ENCODE assay signal across 11 cellular contexts in the genomic region with DNA sequence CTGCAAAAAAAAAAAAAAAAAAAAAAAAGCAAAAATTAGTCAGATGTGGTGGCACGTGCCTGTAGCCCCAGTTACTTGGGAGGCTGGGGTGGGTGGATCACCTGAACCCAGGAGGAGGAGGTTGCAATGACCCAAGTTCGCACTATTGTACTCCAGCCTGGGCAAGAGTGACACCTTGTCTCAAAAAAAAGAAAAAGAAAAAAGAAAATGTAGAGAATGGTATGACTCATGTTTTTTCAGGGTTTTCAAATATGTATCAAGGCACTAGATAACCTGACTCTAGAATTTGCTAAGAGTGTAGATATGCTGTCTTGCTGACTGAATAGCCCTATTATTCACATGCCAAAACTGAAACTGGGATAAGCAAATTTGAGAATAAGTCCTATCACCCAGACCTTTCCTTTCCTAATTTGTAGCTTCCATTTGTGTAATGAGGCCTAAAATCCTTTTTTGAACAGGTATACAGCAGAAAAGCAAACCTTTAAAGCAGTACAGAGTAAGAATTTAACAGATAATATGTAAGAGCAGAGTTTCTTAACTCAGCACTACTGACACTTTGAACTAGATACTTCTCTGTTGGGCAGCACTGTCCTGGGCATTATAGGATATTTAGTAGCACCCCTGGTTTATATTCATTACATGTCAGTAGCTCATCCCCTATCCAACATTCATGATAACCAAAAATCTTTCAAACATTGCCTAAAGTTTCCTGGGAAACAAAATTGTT.
DNase-seq lines count a peak whose midpoint lies in the region; ATAC-seq, FAIRE-seq and TF ChIP-seq lines count a peak whose summit lies in the region.
"Had no signal": no experiment of that assay in that cellular context is flagged by ENCODE, and none has a peak within 500 bp of the region (broad histone marks: within the 10 kb centered on the region; RNA-seq: fewer than 3 reads in every experiment).

No MANE protein-coding gene starts in this region.

- H3K4me1 ChIP-seq in pancreas (peaks cover 10 to 13% (median 13%) of the 10 kb centered on the region in 3 donors), GM23338 (ENCODE audit: insufficient read depth) (no peaks in the 10 kb centered on the region)
- H3K4me1 ChIP-seq: uterus had no signal

- H3K27ac ChIP-seq in pancreas (peak overlapping the region in 2 of 4 donors; percentile 43 to 57), GM23338 (ENCODE audit: low read depth) (no peak overlapping the region)
- H3K27ac ChIP-seq: uterus had no signal

- ATAC-seq in activated T-cell treated with anti-CD3 and anti-CD28 coated beads, Interleukin-2, amount 50 U/mL, for 4 hours = peak; percentile 92
- peak; percentile 88 for ATAC-seq in GM21786 (IDR thresholded peaks at IDR 0.05; ENCODE audit: unreplicated experiment)
- peak; percentile 61 to 87 (median 79) for ATAC-seq in pancreas
- ATAC-seq in GM18909 (IDR thresholded peaks at IDR 0.05; ENCODE audit: poor library complexity, unreplicated experiment) = no peak
- ATAC-seq in GM23338 = no peak

- no peak for DNase-seq in activated T-cell treated with anti-CD3 and anti-CD28 coated beads, Interleukin-2, amount 50 U/mL, for 4 hours
- no peak for DNase-seq in activated T-cell treated with anti-CD3 and anti-CD28 coated beads, Interleukin-2, amount 50 U/mL, for 1 hour
- peak; percentile 44 for DNase-seq in SK-MEL-5 (ENCODE audit: low read depth, low spot score)
- DNase-seq in pancreas = no peak
- no peak for DNase-seq in DMS53 treated with DMSO at 0.1 percent for 48 hours (lab: John Stamatoyannopoulos, UW; ENCODE audit: unreplicated experiment)
- no peak for DNase-seq in GM23338 (ENCODE audit: low spot score)
- DNase-seq: activated B cell treated with CpG ODN at 0.5 μM for 24 hours, uterus had no signal

- H2AFZ ChIP-seq in GM23338 = no peak overlapping the region

- H3K79me2 ChIP-seq in GM23338 (replicated peaks; ENCODE audit: insufficient read depth) = no peaks in the 10 kb centered on the region

- 84 to 93% methylated on average over 2 of the region's 2 CpGs for WGBS in pancreas, 2 donors

- intact Hi-C loops in pancreas (cut with DNase I) = no loop called here

- TF ChIP-seq CTCF in pancreas (IDR thresholded peaks at IDR 0.05) (no peak), GM23338 (conservative IDR thresholded peaks at IDR 0.05; ENCODE audit: low read depth in 2 of 2) (no peak)

- no peaks in the 10 kb centered on the region for H3K27me3 ChIP-seq in pancreas
- no peaks in the 10 kb centered on the region for H3K27me3 ChIP-seq in GM23338 (ENCODE audit: insufficient read depth)
- H3K27me3 ChIP-seq: uterus had no signal

- H3F3A ChIP-seq in GM23338 (replicated peaks; ENCODE audit: low read depth) = no peaks in the 10 kb centered on the region

- FAIRE-seq in pancreas (lab: Jason Lieb, UNC) = peak; percentile 43

- H3K36me3 ChIP-seq in pancreas = no peaks in the 10 kb centered on the region
- no peaks in the 10 kb centered on the region; the same call in 1 of the 2 replicates for H3K36me3 ChIP-seq in GM23338 (ENCODE audit: insufficient read depth)
- H3K36me3 ChIP-seq: uterus had no signal

- H3K4me2 ChIP-seq in GM23338 = no peak overlapping the region

- peaks cover 21% of the 10 kb centered on the region for H3K4me1 Mint-ChIP-seq in activated T-cell treated with anti-CD3 and anti-CD28 coated beads, Interleukin-2, amount 50 U/mL, for 4 hours (ENCODE audit: low read depth)
- H3K4me1 Mint-ChIP-seq in GM23338 = no peaks in the 10 kb centered on the region
- H3K4me1 Mint-ChIP-seq: activated B cell treated with CpG ODN at 0.5 μM for 24 hours, nephron had no signal

- no peaks in the 10 kb centered on the region for H3K9me2 ChIP-seq in GM23338 (ENCODE audit: insufficient read depth)

- no peaks in the 10 kb centered on the region for H4K20me1 ChIP-seq in GM23338 (replicated peaks; ENCODE audit: insufficient read depth)

- H3K4me3 ChIP-seq in pancreas = no peak overlapping the region
- no peak overlapping the region for H3K4me3 ChIP-seq in GM23338
- H3K4me3 ChIP-seq: uterus had no signal

- no peaks in the 10 kb centered on the region for H3K27me3 Mint-ChIP-seq in activated T-cell treated with anti-CD3 and anti-CD28 coated beads, Interleukin-2, amount 50 U/mL, for 4 hours (ENCODE audit: low read depth)
- peaks cover 2% of the 10 kb centered on the region for H3K27me3 Mint-ChIP-seq in GM23338 (ENCODE audit: insufficient read depth, low read depth, poor library complexity)
- H3K27me3 Mint-ChIP-seq: activated B cell treated with CpG ODN at 0.5 μM for 24 hours had no signal

- H3K9me3 ChIP-seq in pancreas = no peaks in the 10 kb centered on the region
- H3K9me3 ChIP-seq: uterus had no signal

- H3K36me3 Mint-ChIP-seq in activated T-cell treated with anti-CD3 and anti-CD28 coated beads, Interleukin-2, amount 50 U/mL, for 4 hours (ENCODE audit: insufficient read depth) = no peaks in the 10 kb centered on the region
- no peaks in the 10 kb centered on the region for H3K36me3 Mint-ChIP-seq in GM23338 (ENCODE audit: low read depth)

- H3K4me3 Mint-ChIP-seq in activated T-cell treated with anti-CD3 and anti-CD28 coated beads, Interleukin-2, amount 50 U/mL, for 4 hours = no peak overlapping the region
- H3K4me3 Mint-ChIP-seq in GM23338 = no peak overlapping the region
- H3K4me3 Mint-ChIP-seq: activated B cell treated with CpG ODN at 0.5 μM for 24 hours, nephron had no signal

- H3K27ac Mint-ChIP-seq in GM23338 = no peak overlapping the region
- H3K27ac Mint-ChIP-seq: activated B cell treated with CpG ODN at 0.5 μM for 24 hours, nephron had no signal

- H3K9me3 Mint-ChIP-seq in activated T-cell treated with anti-CD3 and anti-CD28 coated beads, Interleukin-2, amount 50 U/mL, for 4 hours = no peaks in the 10 kb centered on the region
- H3K9me3 Mint-ChIP-seq in GM23338 = no peaks in the 10 kb centered on the region
- H3K9me3 Mint-ChIP-seq: activated B cell treated with CpG ODN at 0.5 μM for 24 hours, nephron had no signal

- in situ Hi-C loops in SK-MEL-5 (cut with HindIII; ENCODE audit: low pct_unique_long_range_greater_than_20kb, low sequenced_read_pairs) = no loop called here

TF ChIP-seq in GM23338, 12 proteins besides CTCF, POLR2A, EP300 and RAD21 (continues in another document):
- TF ChIP-seq CREB1 (CRISPR knock-in tag; IDR thresholded peaks at IDR 0.05; ENCODE audit: low read depth) = no peak
- TF ChIP-seq ZNF114 (CRISPR knock-in tag; IDR thresholded peaks at IDR 0.05) = no peak
- TF ChIP-seq STAT1 (IDR thresholded peaks at IDR 0.05; ENCODE audit: unreplicated experiment) = no peak
- TF ChIP-seq ZNF462 (CRISPR knock-in tag; IDR thresholded peaks at IDR 0.05) = no peak
- no peak for TF ChIP-seq EZH2phosphoT487 (IDR thresholded peaks at IDR 0.05; ENCODE audit: unreplicated experiment)
- TF ChIP-seq ZNF331 (CRISPR knock-in tag; IDR thresholded peaks at IDR 0.05; ENCODE audit: low read depth) = no peak

Comparison
In these comparisons a context has a peak if more than half of its experiments do, and no peak if none do; other contexts are left out.
1. ATAC-seq: peak in activated T-cell treated with anti-CD3 and anti-CD28 coated beads, Interleukin-2, amount 50 U/mL, for 4 hours (2 of 2), GM21786 (single experiment) and pancreas (4 of 4); none in GM18909 (single experiment) and GM23338 (single experiment).